ENCODE assay signal across 1 cellular context in the genomic region with DNA sequence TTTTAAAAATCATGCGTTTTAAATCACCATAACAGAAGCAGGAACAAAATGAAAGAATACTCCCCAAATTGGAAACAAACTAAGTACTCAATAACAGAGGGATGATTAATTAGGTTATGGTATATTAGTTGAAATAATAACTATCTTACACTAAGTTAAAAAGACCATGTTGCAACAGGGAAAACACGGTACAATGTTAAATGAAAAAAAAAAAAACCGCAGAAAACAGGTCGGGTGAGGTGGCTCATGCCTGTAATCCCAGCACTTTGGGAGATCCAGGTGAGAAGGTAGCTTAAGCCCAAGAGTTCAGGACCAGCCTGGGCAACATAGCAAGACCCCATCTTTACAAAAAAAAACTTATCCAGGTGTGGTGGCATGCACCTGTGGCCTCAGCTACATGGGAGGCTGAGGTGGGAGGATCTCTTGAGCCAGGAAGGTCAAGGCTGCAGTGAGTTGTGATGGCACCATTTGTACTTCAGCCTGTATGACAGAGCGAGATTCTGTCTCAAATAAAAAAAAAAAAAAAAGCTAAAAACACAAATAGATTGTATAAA.
TF ChIP-seq lines count a peak whose summit lies in the region.

No MANE protein-coding gene starts in this region.

TF ChIP-seq in HCT116, 20 proteins besides CTCF, POLR2A, EP300 and RAD21 (continued from another document):
- TF ChIP-seq FOSL1 (IDR thresholded peaks at IDR 0.05; ENCODE audit: low read depth) (no peak), ZFX (IDR thresholded peaks at IDR 0.05) (no peak), ELF1 (IDR thresholded peaks at IDR 0.05; ENCODE audit: borderline replicate concordance, low read depth) (no peak), SP1 (IDR thresholded peaks at IDR 0.05; ENCODE audit: low read depth) (no peak)
